26 cellular contexts compared by ENCODE assay signal in the genomic region with DNA sequence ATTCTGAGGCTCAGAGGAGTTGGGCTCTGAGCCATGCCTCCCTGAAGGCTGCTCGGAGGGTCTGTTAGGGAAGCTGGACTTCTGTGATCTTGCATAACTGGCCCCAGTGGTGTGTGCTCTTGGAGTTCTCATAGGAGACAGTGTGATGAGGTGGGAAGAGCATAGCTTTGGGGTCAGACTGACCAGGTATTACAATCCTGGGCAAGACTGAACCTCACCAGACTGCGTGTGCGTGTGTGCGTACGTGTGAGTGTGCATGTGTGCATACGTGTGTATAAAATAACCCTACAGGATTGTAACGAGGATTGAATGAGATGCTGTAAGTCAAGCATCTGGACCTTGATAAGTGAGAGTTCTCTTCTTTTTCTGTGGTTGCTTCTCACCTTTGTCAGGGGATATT. TPM values are rescaled to one million over a fixed set of nuclear protein-coding genes. Genes with fewer than 3 reads are reported as not detected.
"Had no signal": no experiment of that assay in that cellular context is flagged by ENCODE, and none has a peak within 500 bp of the region (broad histone marks: within the 10 kb centered on the region; RNA-seq: fewer than 3 reads in every experiment).

No MANE protein-coding gene starts in this region.

- H3K4me3 ChIP-seq: K562, SJSA1, SK-N-MC had no signal

- H3K4me2 ChIP-seq: KMS-11 had no signal

- H3K27ac ChIP-seq: KMS-11, SJSA1, SK-N-MC had no signal

- H3K27ac Mint-ChIP-seq: IgD-negative memory B cell had no signal

- H3K36me3 ChIP-seq: SJSA1 had no signal

- DNase-seq: Kasumi-1, MM.1S, MV-4-11, NCI-H1048, NCI-H1105, NCI-H1417, NCI-H1436 treated with DMSO at 0.1 percent for 48 hours, NCI-H1694, NCI-H1930, NCI-H2081, NCI-H2107, NCI-H2227 treated with DMSO at 0.1 percent for 48 hours, NCI-H524 treated with DMSO at 0.1 percent for 48 hours, NCI-H69, NCI-H774, Right ventricle myocardium superior, RPMI8226, SIG-M5 had no signal

- H3K9ac ChIP-seq: KMS-11 had no signal

- H3K27me3 ChIP-seq: SJSA1 had no signal

- H3K36me3 Mint-ChIP-seq: IgD-negative memory B cell had no signal

- H3K9me3 ChIP-seq: SJSA1 had no signal

- H3K4me1 ChIP-seq: SJSA1 had no signal

- H3K9me3 Mint-ChIP-seq: IgD-negative memory B cell had no signal

- H3K4me3 Mint-ChIP-seq: IgD-negative memory B cell had no signal

- ATAC-seq: K562 had no signal

RNA-seq across cellular contexts. Expression of gene BPIFB2, which starts 10.0 kb away (rescaled TPM):
- total RNA-seq: HT-29, K562, M059J, NCI-H460, Right ventricle myocardium superior, SJSA1 had no signal
- polyA plus RNA-seq: IgD-negative memory B cell, K562 had no signal

RNA-seq across cellular contexts. Expression of gene SUN5, which starts 13.3 kb away (rescaled TPM):
- total RNA-seq: HT-29, K562, M059J, NCI-H460, Right ventricle myocardium superior, SJSA1 had no signal
- polyA plus RNA-seq: IgD-negative memory B cell, K562 had no signal

RNA-seq across cellular contexts. Expression of gene BPIFB6, which starts 13.9 kb away (rescaled TPM):
- total RNA-seq: HT-29, K562, M059J, NCI-H460, Right ventricle myocardium superior, SJSA1 had no signal
- polyA plus RNA-seq: IgD-negative memory B cell, K562 had no signal

RNA-seq across cellular contexts. Expression of gene BPIFB3, which starts 36.2 kb away (rescaled TPM):
- total RNA-seq: HT-29, K562, M059J, NCI-H460, Right ventricle myocardium superior, SJSA1 had no signal
- polyA plus RNA-seq: IgD-negative memory B cell, K562 had no signal
